Comparison of ENCODE assay signal across 27 cellular contexts in the genomic region with DNA sequence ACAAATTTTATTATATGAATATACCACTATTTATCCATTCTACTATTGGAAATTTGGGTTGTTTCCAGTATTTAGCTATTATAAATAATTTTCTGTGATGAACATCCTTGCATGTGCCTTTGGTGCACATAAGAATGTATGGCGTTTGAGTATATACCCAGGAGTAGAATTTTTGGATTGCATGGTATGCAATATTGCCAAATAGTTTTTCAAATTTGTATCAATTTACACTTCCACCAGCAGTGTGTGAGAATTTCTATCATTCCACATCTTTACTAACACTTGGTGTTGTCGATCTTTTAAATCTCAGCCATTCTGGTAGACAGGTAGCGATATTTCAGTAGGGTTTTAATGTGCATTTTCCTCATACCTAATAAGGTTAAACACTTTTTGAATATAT.
"Had no signal": no experiment of that assay in that cellular context is flagged by ENCODE, and none has a peak within 500 bp of the region (broad histone marks: within the 10 kb centered on the region; RNA-seq: fewer than 3 reads in every experiment).

No MANE protein-coding gene starts in this region.

- H3K4me1 ChIP-seq: breast epithelium had no signal

- H3K27ac ChIP-seq: adrenal gland, body of pancreas, brain microvascular endothelial cell, breast epithelium had no signal

- H3K4me3 ChIP-seq: adrenal gland, body of pancreas, breast epithelium had no signal

- ATAC-seq: activated naive CD4-positive, alpha-beta T cell treated with anti-CD3 and anti-CD28 coated beads, Interleukin-2, amount 50 U/mL, for 72 hours had no signal

- H3K27me3 ChIP-seq: adrenal gland, body of pancreas, brain microvascular endothelial cell, breast epithelium had no signal

- H3K36me3 ChIP-seq: adrenal gland, brain microvascular endothelial cell, breast epithelium had no signal

- H3K9me3 ChIP-seq: adrenal gland, body of pancreas, breast epithelium had no signal

- DNase-seq: activated B cell treated with CpG ODN at 0.5 μM for 24 hours; activated CD4-positive, alpha-beta memory T cell treated with anti-CD3 and anti-CD28 coated beads for 36 hours; activated CD4-positive, alpha-beta T cell treated with anti-CD3 and anti-CD28 coated beads for 4 hours; activated CD4-positive, alpha-beta T cell treated with anti-CD3 and anti-CD28 coated beads, Interleukin-2, amount 10 ng/mL, durations not matched to agents 24 days and 14 days; activated CD4-positive, alpha-beta T cell treated with anti-CD3 and anti-CD28 coated beads, Interleukin-2, amount 50 U/mL, for 1 hour; activated CD4-positive, alpha-beta T cell treated with anti-CD3 and anti-CD28 coated beads, Interleukin-2, amount 50 U/mL, for 4 hours; activated CD4-positive, CD25-positive, alpha-beta regulatory T cell treated with anti-CD3 and anti-CD28 coated beads, Interleukin-2, amount 50 U/mL, for 72 hours; activated CD8-positive, alpha-beta memory T cell treated with anti-CD3 and anti-CD28 coated beads, Interleukin-2, amount 50 U/mL, for 4 hours; activated CD8-positive, alpha-beta T cell treated with anti-CD3 and anti-CD28 coated beads for 36 hours; activated effector memory CD4-positive, alpha-beta T cell treated with anti-CD3 and anti-CD28 coated beads, Interleukin-2, amount 50 U/mL, for 16 hours; activated gamma-delta T cell treated with Interleukin-2 at 50 U/mL for 16 hours; activated naive CD4-positive, alpha-beta T cell; activated naive CD4-positive, alpha-beta T cell treated with anti-CD3 and anti-CD28 coated beads for 36 hours; activated naive CD4-positive, alpha-beta T cell treated with anti-CD3 and anti-CD28 coated beads, Interleukin-2, amount 50 U/mL, for 16 hours; activated naive CD8-positive, alpha-beta T cell treated with anti-CD3 and anti-CD28 coated beads for 36 hours; activated T-cell treated with anti-CD3 and anti-CD28 coated beads for 4 hours; activated T-cell treated with anti-CD3 and anti-CD28 coated beads, Interleukin-2, amount 50 U/mL, for 1 hour; activated T-cell treated with anti-CD3 and anti-CD28 coated beads, Interleukin-2, amount 50 U/mL, for 4 hours; activated T-cell treated with anti-CD3 and anti-CD28 coated beads, Interleukin-2, amount 50 U/mL, for 72 hours; adrenal gland; amniotic stem cell; aorta; body of pancreas; brain microvascular endothelial cell; T-helper 9 cell had no signal
